Comparison of ENCODE assay signal across 1 cellular context in genomic region chr22:23077627-23078461, GRCh38.
TF ChIP-seq lines count a peak whose summit lies in the region.

No MANE protein-coding gene starts in this region.

TF ChIP-seq in HepG2, 621 proteins besides CTCF, POLR2A, EP300 and RAD21 (continued from another document):
- peak; percentile 68 for TF ChIP-seq ZNF687 (CRISPR knock-in tag; IDR thresholded peaks at IDR 0.05)
- no peak for TF ChIP-seq RBM39 (IDR thresholded peaks at IDR 0.05; ENCODE audit: low read depth, low read length, poor library complexity, severe bottlenecking)
- no peak for TF ChIP-seq UBTF (CRISPR knock-in tag; IDR thresholded peaks at IDR 0.05)
- TF ChIP-seq ZNF274 (CRISPR knock-in tag; IDR thresholded peaks at IDR 0.05) = no peak
- TF ChIP-seq, protein P1, sequence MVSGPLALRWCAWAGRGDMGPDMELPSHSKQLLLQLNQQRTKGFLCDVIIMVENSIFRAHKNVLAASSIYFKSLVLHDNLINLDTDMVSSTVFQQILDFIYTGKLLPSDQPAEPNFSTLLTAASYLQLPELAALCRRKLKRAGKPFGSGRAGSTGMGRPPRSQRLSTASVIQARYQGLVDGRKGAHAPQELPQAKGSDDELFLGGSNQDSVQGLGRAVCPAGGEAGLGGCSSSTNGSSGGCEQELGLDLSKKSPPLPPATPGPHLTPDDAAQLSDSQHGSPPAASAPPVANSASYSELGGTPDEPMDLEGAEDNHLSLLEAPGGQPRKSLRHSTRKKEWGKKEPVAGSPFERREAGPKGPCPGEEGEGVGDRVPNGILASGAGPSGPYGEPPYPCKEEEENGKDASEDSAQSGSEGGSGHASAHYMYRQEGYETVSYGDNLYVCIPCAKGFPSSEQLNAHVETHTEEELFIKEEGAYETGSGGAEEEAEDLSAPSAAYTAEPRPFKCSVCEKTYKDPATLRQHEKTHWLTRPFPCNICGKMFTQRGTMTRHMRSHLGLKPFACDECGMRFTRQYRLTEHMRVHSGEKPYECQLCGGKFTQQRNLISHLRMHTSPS (CRISPR knock-in tag; IDR thresholded peaks at IDR 0.05; ENCODE audit: low read depth) = peak; percentile 72; the same call in 1 of the 2 replicates
- TF ChIP-seq HMGA1 (CRISPR knock-in tag; conservative IDR thresholded peaks at IDR 0.05) = no peak
- TF ChIP-seq POLR2AphosphoS2 (IDR thresholded peaks at IDR 0.05; ENCODE audit: low read depth, low read length) = no peak
- TF ChIP-seq ZNF550 (CRISPR knock-in tag; IDR thresholded peaks at IDR 0.05; ENCODE audit: borderline replicate concordance) = no peak
- TF ChIP-seq ZNF83 (CRISPR knock-in tag; IDR thresholded peaks at IDR 0.05; ENCODE audit: borderline replicate concordance) = no peak
- TF ChIP-seq, protein P2, sequence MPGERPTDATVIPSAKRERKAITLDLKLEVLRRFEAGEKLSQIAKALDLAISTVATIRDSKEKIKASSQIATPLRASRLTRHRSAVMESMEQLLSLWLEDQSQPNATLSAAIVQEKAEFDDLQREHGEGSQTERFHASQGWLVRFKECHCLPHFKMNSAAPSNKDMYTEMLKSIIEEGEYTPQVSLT (CRISPR knock-in tag; IDR thresholded peaks at IDR 0.05; ENCODE audit: borderline replicate concordance, low read depth) = no peak
- TF ChIP-seq TGIF2 (CRISPR knock-in tag; IDR thresholded peaks at IDR 0.05) = no peak
- no peak for TF ChIP-seq ATAD3A (CRISPR knock-in tag; IDR thresholded peaks at IDR 0.05)
- TF ChIP-seq, protein P3, sequence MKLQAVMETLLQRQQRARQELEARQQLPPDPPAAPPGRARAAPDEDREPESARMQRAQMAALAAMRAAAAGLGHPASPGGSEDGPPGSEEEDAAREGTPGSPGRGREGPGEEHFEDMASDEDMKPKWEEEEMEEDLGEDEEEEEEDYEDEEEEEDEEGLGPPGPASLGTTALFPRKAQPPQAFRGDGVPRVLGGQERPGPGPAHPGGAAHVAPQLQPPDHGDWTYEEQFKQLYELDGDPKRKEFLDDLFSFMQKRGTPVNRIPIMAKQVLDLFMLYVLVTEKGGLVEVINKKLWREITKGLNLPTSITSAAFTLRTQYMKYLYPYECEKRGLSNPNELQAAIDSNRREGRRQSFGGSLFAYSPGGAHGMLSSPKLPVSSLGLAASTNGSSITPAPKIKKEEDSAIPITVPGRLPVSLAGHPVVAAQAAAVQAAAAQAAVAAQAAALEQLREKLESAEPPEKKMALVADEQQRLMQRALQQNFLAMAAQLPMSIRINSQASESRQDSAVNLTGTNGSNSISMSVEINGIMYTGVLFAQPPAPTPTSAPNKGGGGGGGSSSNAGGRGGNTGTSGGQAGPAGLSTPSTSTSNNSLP (IDR thresholded peaks at IDR 0.05; ENCODE audit: low read depth, low read length) = no peak
- TF ChIP-seq ATF1 (CRISPR knock-in tag; IDR thresholded peaks at IDR 0.05) = no peak
- TF ChIP-seq, protein P4, sequence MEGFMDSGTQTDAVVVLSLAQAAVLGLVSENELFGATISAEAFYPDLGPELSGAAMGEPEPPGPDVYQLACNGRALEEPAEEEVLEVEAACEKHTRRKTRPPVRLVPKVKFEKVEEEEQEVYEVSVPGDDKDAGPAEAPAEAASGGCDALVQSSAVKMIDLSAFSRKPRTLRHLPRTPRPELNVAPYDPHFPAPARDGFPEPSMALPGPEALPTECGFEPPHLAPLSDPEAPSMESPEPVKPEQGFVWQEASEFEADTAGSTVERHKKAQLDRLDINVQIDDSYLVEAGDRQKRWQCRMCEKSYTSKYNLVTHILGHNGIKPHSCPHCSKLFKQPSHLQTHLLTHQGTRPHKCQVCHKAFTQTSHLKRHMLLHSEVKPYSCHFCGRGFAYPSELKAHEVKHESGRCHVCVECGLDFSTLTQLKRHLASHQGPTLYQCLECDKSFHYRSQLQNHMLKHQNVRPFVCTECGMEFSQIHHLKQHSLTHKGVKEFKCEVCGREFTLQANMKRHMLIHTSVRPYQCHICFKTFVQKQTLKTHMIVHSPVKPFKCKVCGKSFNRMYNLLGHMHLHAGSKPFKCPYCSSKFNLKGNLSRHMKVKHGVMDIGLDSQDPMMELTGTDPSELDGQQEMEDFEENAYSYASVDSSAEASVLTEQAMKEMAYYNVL (CRISPR knock-in tag; IDR thresholded peaks at IDR 0.05; ENCODE audit: borderline replicate concordance) = no peak
- no peak for TF ChIP-seq EHMT2 (IDR thresholded peaks at IDR 0.05; ENCODE audit: borderline replicate concordance, low read depth, low read length)
- TF ChIP-seq, protein P5, sequence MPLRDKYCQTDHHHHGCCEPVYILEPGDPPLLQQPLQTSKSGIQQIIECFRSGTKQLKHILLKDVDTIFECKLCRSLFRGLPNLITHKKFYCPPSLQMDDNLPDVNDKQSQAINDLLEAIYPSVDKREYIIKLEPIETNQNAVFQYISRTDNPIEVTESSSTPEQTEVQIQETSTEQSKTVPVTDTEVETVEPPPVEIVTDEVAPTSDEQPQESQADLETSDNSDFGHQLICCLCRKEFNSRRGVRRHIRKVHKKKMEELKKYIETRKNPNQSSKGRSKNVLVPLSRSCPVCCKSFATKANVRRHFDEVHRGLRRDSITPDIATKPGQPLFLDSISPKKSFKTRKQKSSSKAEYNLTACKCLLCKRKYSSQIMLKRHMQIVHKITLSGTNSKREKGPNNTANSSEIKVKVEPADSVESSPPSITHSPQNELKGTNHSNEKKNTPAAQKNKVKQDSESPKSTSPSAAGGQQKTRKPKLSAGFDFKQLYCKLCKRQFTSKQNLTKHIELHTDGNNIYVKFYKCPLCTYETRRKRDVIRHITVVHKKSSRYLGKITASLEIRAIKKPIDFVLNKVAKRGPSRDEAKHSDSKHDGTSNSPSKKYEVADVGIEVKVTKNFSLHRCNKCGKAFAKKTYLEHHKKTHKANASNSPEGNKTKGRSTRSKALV (CRISPR knock-in tag; IDR thresholded peaks at IDR 0.05) = no peak
- no peak for TF ChIP-seq HNRNPK (IDR thresholded peaks at IDR 0.05; ENCODE audit: low read depth, low read length, poor library complexity, severe bottlenecking)
- TF ChIP-seq AGO2 (optimal IDR thresholded peaks at IDR 0.05; ENCODE audit: low read depth, low read length) = peak; percentile 39
- no peak for TF ChIP-seq REL (CRISPR knock-in tag; conservative IDR thresholded peaks at IDR 0.05)
